Comparison of ENCODE assay signal across 10 cellular contexts in genomic region chr9:122218885-122219855, GRCh38. TPM values are rescaled to one million over a fixed set of nuclear protein-coding genes. Genes with fewer than 3 reads are reported as not detected.
DNase-seq lines count a peak whose midpoint lies in the region; ATAC-seq and TF ChIP-seq lines count a peak whose summit lies in the region.
"Had no signal": no experiment of that assay in that cellular context is flagged by ENCODE, and none has a peak within 500 bp of the region (broad histone marks: within the 10 kb centered on the region; RNA-seq: fewer than 3 reads in every experiment).

No MANE protein-coding gene starts in this region.

- TF ChIP-seq CTCF in CD8-positive, alpha-beta T cell (IDR thresholded peaks at IDR 0.05), result no peak
- TF ChIP-seq CTCF in natural killer cell (IDR thresholded peaks at IDR 0.05), result no peak

- intact Hi-C loops in CD8-positive, alpha-beta T cell (cut with DNase I, micrococcal nuclease), result no loop called here
- intact Hi-C loops in natural killer cell (cut with micrococcal nuclease), result no loop called here

- no peak overlapping the region for H3K27ac Mint-ChIP-seq in CD8-positive, alpha-beta T cell
- H3K27ac Mint-ChIP-seq in natural killer cell, result no peak overlapping the region

- no peaks in the 10 kb centered on the region for H3K36me3 ChIP-seq in CD8-positive, alpha-beta T cell (ENCODE audit: insufficient read depth, low read length)

- peak; percentile 16 for ATAC-seq in CD8-positive, alpha-beta T cell
- no peak for ATAC-seq in natural killer cell
- ATAC-seq in GM18868 (IDR thresholded peaks at IDR 0.05; ENCODE audit: unreplicated experiment), result no peak

- CTCF ChIA-PET in CD8-positive, alpha-beta T cell (lab: Charles Lee), result no interaction called here

- peaks cover 79% of the 10 kb centered on the region for H3K27me3 Mint-ChIP-seq in CD8-positive, alpha-beta T cell (ENCODE audit: low read depth)
- peaks cover 78 to 84% of the 10 kb centered on the region in 2 donors for H3K27me3 Mint-ChIP-seq in natural killer cell (ENCODE audit: low read depth in 2 of 2)

- peak overlapping the region; percentile 69 for H3K4me3 Mint-ChIP-seq in CD8-positive, alpha-beta T cell
- peak overlapping the region; percentile 55 for H3K4me3 Mint-ChIP-seq in natural killer cell

- H3K9me3 ChIP-seq in CD8-positive, alpha-beta T cell (ENCODE audit: low read length), result no peaks in the 10 kb centered on the region

- H3K4me1 Mint-ChIP-seq in CD8-positive, alpha-beta T cell (ENCODE audit: low read depth), result peaks cover 32% of the 10 kb centered on the region
- H3K4me1 Mint-ChIP-seq in natural killer cell, result peaks cover 22 to 24% of the 10 kb centered on the region in 2 donors

- H3K4me3 ChIP-seq in CD8-positive, alpha-beta T cell (ENCODE audit: low read depth, low read length), result peak overlapping the region; percentile 35

- no peaks in the 10 kb centered on the region for H3K36me3 Mint-ChIP-seq in CD8-positive, alpha-beta T cell
- no peaks in the 10 kb centered on the region for H3K36me3 Mint-ChIP-seq in natural killer cell

- POLR2A ChIA-PET in CD8-positive, alpha-beta T cell (lab: Charles Lee), result no interaction called here

- peaks cover 25% of the 10 kb centered on the region for H3K4me1 ChIP-seq in CD8-positive, alpha-beta T cell (ENCODE audit: insufficient read depth, low read length)

- no peaks in the 10 kb centered on the region for H3K9me3 Mint-ChIP-seq in CD8-positive, alpha-beta T cell
- H3K9me3 Mint-ChIP-seq in natural killer cell, result no peaks in the 10 kb centered on the region

- H3K27me3 ChIP-seq in CD8-positive, alpha-beta T cell (ENCODE audit: insufficient read depth, low read length), result peaks cover 32% of the 10 kb centered on the region

- no peak for DNase-seq in CD8-positive, alpha-beta T cell
- DNase-seq in MV-4-11 (lab: John Stamatoyannopoulos, UW) (peak; percentile 3), epidermal melanocyte (ENCODE audit: insufficient read length, low spot score) (peak; percentile 19), natural killer cell (no peak), NCI-H1436 treated with DMSO at 0.1 percent for 48 hours (lab: John Stamatoyannopoulos, UW) (no peak), NOMO-1 (lab: John Stamatoyannopoulos, UW; ENCODE audit: unreplicated experiment in 2 of 2) (no peak), H4 (ENCODE audit: low spot score) (no peak)
- DNase-seq: left cardiac atrium had no signal

- no peak overlapping the region for H3K27ac ChIP-seq in CD8-positive, alpha-beta T cell (ENCODE audit: low read depth, low read length)

RNA-seq across cellular contexts. Expression of gene LHX6, which starts 9.6 kb away (rescaled TPM):
- total RNA-seq in CD8-positive, alpha-beta T cell, result not detected
- not detected for total RNA-seq in natural killer cell
- total RNA-seq in H4 (2014; rRNA removed; shearing (Covaris generic)), result 0.90 and 1.4 TPM in 2 replicates

RNA-seq across cellular contexts. Expression of gene RBM18, which starts 45.5 kb away (rescaled TPM):
- 10 to 100 TPM; 34.0 to 38.9 TPM for total RNA-seq in CD8-positive, alpha-beta T cell
- total RNA-seq in natural killer cell, result 10 to 100 TPM; 24.9 to 30.9 (median 29.7) TPM
- 9.1 and 15.7 TPM in 2 replicates for total RNA-seq in H4 (2014; rRNA removed; shearing (Covaris generic))

RNA-seq across cellular contexts. Expression of gene MRRF, which starts 45.5 kb away (rescaled TPM):
- 10 to 100 TPM; 22.9 to 23.2 TPM for total RNA-seq in CD8-positive, alpha-beta T cell
- 10 to 100 TPM; 17.7 to 29.9 (median 21.3) TPM for total RNA-seq in natural killer cell
- 74.0 and 77.7 TPM in 2 replicates for total RNA-seq in H4 (2014; rRNA removed; shearing (Covaris generic))

RNA-seq across cellular contexts. Expression of gene MORN5, which starts 59.5 kb away (rescaled TPM):
- not detected for total RNA-seq in CD8-positive, alpha-beta T cell
- total RNA-seq in natural killer cell, result not detected
- not detected in 2 replicates for total RNA-seq in H4 (2014; rRNA removed; shearing (Covaris generic))
- total RNA-seq: left cardiac atrium, NCI-H460 had no signal

RNA-seq across cellular contexts. Expression of gene NDUFA8, which starts 59.6 kb away (rescaled TPM):
- total RNA-seq in CD8-positive, alpha-beta T cell, result 1 to 10 TPM; 5.7 to 7.0 TPM
- 10 to 100 TPM in 2 of 3 donors, 1 to 10 TPM in 1; 6.6 to 15.9 (median 10.8) TPM for total RNA-seq in natural killer cell
- total RNA-seq in H4 (2014; rRNA removed; shearing (Covaris generic)), result 69.3 and 88.0 TPM in 2 replicates

Comparison
In these comparisons a context has a peak if more than half of its experiments do, and no peak if none do; other contexts are left out.
1. DNase-seq: peak in MV-4-11 (single experiment) and epidermal melanocyte (single experiment); none in CD8-positive, alpha-beta T cell (0 of 7), natural killer cell (single experiment), NCI-H1436 treated with DMSO at 0.1 percent for 48 hours (single experiment), NOMO-1 (0 of 2) and H4 (single experiment).